In genomic region chr4:107712236-107712635, GRCh38 we compare ENCODE assay signal across 1 cellular context.
TF ChIP-seq lines count a peak whose summit lies in the region.

No MANE protein-coding gene starts in this region.

TF ChIP-seq in HepG2, 621 proteins besides CTCF, POLR2A, EP300 and RAD21 (continued from another document):
- TF ChIP-seq ZBTB25 (CRISPR knock-in tag; IDR thresholded peaks at IDR 0.05) (no peak), MTA3 (CRISPR knock-in tag; IDR thresholded peaks at IDR 0.05) (no peak), RERE (CRISPR knock-in tag; IDR thresholded peaks at IDR 0.05; ENCODE audit: low read depth) (no peak), WIZ (CRISPR knock-in tag; IDR thresholded peaks at IDR 0.05) (no peak), MNT (IDR thresholded peaks at IDR 0.05) (no peak), RXRB (CRISPR knock-in tag; IDR thresholded peaks at IDR 0.05; ENCODE audit: borderline replicate concordance) (no peak), ZNF605 (CRISPR knock-in tag; IDR thresholded peaks at IDR 0.05) (no peak), ZFX (CRISPR knock-in tag; IDR thresholded peaks at IDR 0.05; ENCODE audit: low read depth) (no peak), CBX2 (IDR thresholded peaks at IDR 0.05; ENCODE audit: low read depth, low read length) (no peak), CBX2 (CRISPR knock-in tag; IDR thresholded peaks at IDR 0.05; ENCODE audit: low read depth) (no peak), ZNF883 (CRISPR knock-in tag; IDR thresholded peaks at IDR 0.05; ENCODE audit: not compliant biosample characterization) (no peak), ZNF350 (CRISPR knock-in tag; IDR thresholded peaks at IDR 0.05; ENCODE audit: borderline replicate concordance, low read depth) (no peak), ZNF878 (CRISPR knock-in tag; IDR thresholded peaks at IDR 0.05) (no peak), ATF7 (IDR thresholded peaks at IDR 0.05) (no peak), ATF7 (CRISPR knock-in tag; IDR thresholded peaks at IDR 0.05) (no peak), RFXAP (CRISPR knock-in tag; IDR thresholded peaks at IDR 0.05; ENCODE audit: borderline replicate concordance) (no peak), ZNF329 (CRISPR knock-in tag; IDR thresholded peaks at IDR 0.05; ENCODE audit: low read depth) (no peak)
